In the genomic region with DNA sequence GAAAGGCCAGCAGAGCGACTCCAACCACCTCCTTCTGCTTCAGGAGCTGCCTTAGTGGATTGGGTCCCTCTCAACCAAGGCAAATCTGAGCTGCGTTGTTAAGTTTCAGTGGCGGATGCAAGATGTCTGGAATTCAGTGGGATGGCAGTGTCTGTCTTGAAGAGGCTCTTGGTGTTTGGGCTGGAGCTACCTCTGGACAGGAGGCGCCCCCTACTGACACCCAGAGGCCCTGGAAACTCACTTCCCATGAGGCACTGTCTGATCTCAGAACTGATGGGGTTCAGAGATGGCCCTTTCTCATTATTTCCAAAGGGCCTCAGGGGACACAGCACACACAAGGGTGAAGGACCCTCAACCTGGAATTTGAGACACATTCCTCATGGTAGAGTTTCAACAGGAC, we compare ENCODE assay signal across 9 cellular contexts. TPM values are rescaled to one million over a fixed set of nuclear protein-coding genes. Genes with fewer than 3 reads are reported as not detected.
A peak's percentile ranks its signal among the peaks of the same experiment; 100 is the strongest.
DNase-seq lines count a peak whose midpoint lies in the region; ATAC-seq and TF ChIP-seq lines count a peak whose summit lies in the region.
"Had no signal": no experiment of that assay in that cellular context is flagged by ENCODE, and none has a peak within 500 bp of the region (broad histone marks: within the 10 kb centered on the region; RNA-seq: fewer than 3 reads in every experiment).

No MANE protein-coding gene starts in this region.

- H3K27me3 Mint-ChIP-seq in activated CD4-positive, alpha-beta T cell treated with anti-CD3 and anti-CD28 coated beads, Interleukin-2, amount 10 ng/mL, durations not matched to agents 24 days and 14 days, result peaks cover 5% of the 10 kb centered on the region
- H3K27me3 Mint-ChIP-seq in memory B cell, result peaks cover 7% of the 10 kb centered on the region

- no peaks in the 10 kb centered on the region for H3K9me3 Mint-ChIP-seq in activated CD4-positive, alpha-beta T cell treated with anti-CD3 and anti-CD28 coated beads, Interleukin-2, amount 10 ng/mL, durations not matched to agents 24 days and 14 days
- no peaks in the 10 kb centered on the region for H3K9me3 Mint-ChIP-seq in memory B cell

- no peaks in the 10 kb centered on the region for H3K4me1 Mint-ChIP-seq in activated CD4-positive, alpha-beta T cell treated with anti-CD3 and anti-CD28 coated beads, Interleukin-2, amount 10 ng/mL, durations not matched to agents 24 days and 14 days
- no peaks in the 10 kb centered on the region for H3K4me1 Mint-ChIP-seq in memory B cell

- no peaks in the 10 kb centered on the region for H3K36me3 Mint-ChIP-seq in activated CD4-positive, alpha-beta T cell treated with anti-CD3 and anti-CD28 coated beads, Interleukin-2, amount 10 ng/mL, durations not matched to agents 24 days and 14 days (ENCODE audit: low read depth)
- H3K36me3 Mint-ChIP-seq in memory B cell, result no peaks in the 10 kb centered on the region

- DNase-seq in NCI-H1417 (lab: John Stamatoyannopoulos, UW) (peak; percentile 25 to 68 (median 30)), NCI-H1417 treated with DMSO at 0.1 percent for 48 hours (lab: John Stamatoyannopoulos, UW) (no peak), NCI-H1930 (lab: John Stamatoyannopoulos, UW) (peak; percentile 2 to 19), dorsolateral prefrontal cortex (peak in 9 of 10 donors; percentile 20 to 72 (median 68)), memory B cell (ENCODE audit: low spot score in 2 of 2) (peak; percentile 35 to 37)
- DNase-seq in activated CD4-positive, alpha-beta T cell treated with anti-CD3 and anti-CD28 coated beads, Interleukin-2, amount 10 ng/mL, durations not matched to agents 24 days and 14 days, result peak; percentile 87
- DNase-seq in stimulated activated CD8-positive, alpha-beta memory T cell treated with anti-CD3 and anti-CD28 coated beads, Interleukin-15, amount 100 ng/mL, for 24 hours (ENCODE audit: low read depth), result peak; percentile 14
- no peak for DNase-seq in NK-92 treated with Interleukin-12 subunit alpha and Interleukin-12 subunit beta, amount 100 ng/mL, for 24 hours (lab: John Stamatoyannopoulos, UW)

- H3K27me3 ChIP-seq in dorsolateral prefrontal cortex, result peaks cover 0 to 5% (median 0%) of the 10 kb centered on the region in 45 donors
- H3K27me3 ChIP-seq: BLaER1 treated with 17β-estradiol and CSF1 and Interleukin-3, amounts not matched to agents 10 nM and 100 nM had no signal

- peak in 54 of 56 donors; percentile 17 to 79 (median 61) for TF ChIP-seq CTCF in dorsolateral prefrontal cortex (IDR thresholded peaks at IDR 0.05 in 54 of 56, conservative IDR thresholded peaks at IDR 0.05 in 2 of 56; ENCODE audit: low read depth in 1 of 56, partially characterized antibody in 56 of 56)

- no peak overlapping the region for H3K4me3 Mint-ChIP-seq in activated CD4-positive, alpha-beta T cell treated with anti-CD3 and anti-CD28 coated beads, Interleukin-2, amount 10 ng/mL, durations not matched to agents 24 days and 14 days
- H3K4me3 Mint-ChIP-seq in memory B cell, result no peak overlapping the region

- no peak overlapping the region for H3K4me3 ChIP-seq in dorsolateral prefrontal cortex
- H3K4me3 ChIP-seq: BLaER1 treated with 17β-estradiol and CSF1 and Interleukin-3, amounts not matched to agents 10 nM and 100 nM had no signal

- H3K27ac Mint-ChIP-seq in activated CD4-positive, alpha-beta T cell treated with anti-CD3 and anti-CD28 coated beads, Interleukin-2, amount 10 ng/mL, durations not matched to agents 24 days and 14 days, result no peak overlapping the region
- H3K27ac Mint-ChIP-seq in memory B cell, result no peak overlapping the region

- H3K27ac ChIP-seq in dorsolateral prefrontal cortex, result no peak overlapping the region
- H3K27ac ChIP-seq: BLaER1 treated with 17β-estradiol and CSF1 and Interleukin-3, amounts not matched to agents 10 nM and 100 nM had no signal

- intact Hi-C loops in activated CD4-positive, alpha-beta T cell treated with anti-CD3 and anti-CD28 coated beads, Interleukin-2, amount 10 ng/mL, durations not matched to agents 24 days and 14 days (cut with micrococcal nuclease), result loop anchor here (1.0 to 10.0 kb wide), 4 partner anchors 46 to 290 kb away; a partner anchor contains a TSS
- intact Hi-C loops in dorsolateral prefrontal cortex (cut with DNase I), result loop anchor here in 1 of 2 donors (2.0 kb wide), 2 partner anchors 50 to 280 kb away; no protein-coding TSS in a partner anchor

- peak; percentile 77 for ATAC-seq in memory B cell (ENCODE audit: low read depth)

RNA-seq across cellular contexts. Expression of a gene that starts 6.0 kb away (rescaled TPM):
- not detected in 2 replicates for total RNA-seq in activated CD4-positive, alpha-beta T cell treated with anti-CD3 and anti-CD28 coated beads, Interleukin-2, amount 10 ng/mL, durations not matched to agents 24 days and 14 days
- under 1 TPM in 20 of 120 experiments, not detected in 100; 0.17 to 0.61 (median 0.28) TPM for total RNA-seq in dorsolateral prefrontal cortex

Comparison
In these comparisons a context has a peak if more than half of its experiments do, and no peak if none do; other contexts are left out.
1. DNase-seq: peak in NCI-H1417 (3 of 3), NCI-H1930 (2 of 2), activated CD4-positive, alpha-beta T cell treated with anti-CD3 and anti-CD28 coated beads, Interleukin-2, amount 10 ng/mL, durations not matched to agents 24 days and 14 days (single experiment), dorsolateral prefrontal cortex (9 of 10), memory B cell (2 of 2) and stimulated activated CD8-positive, alpha-beta memory T cell treated with anti-CD3 and anti-CD28 coated beads, Interleukin-15, amount 100 ng/mL, for 24 hours (single experiment); none in NCI-H1417 treated with DMSO at 0.1 percent for 48 hours (single experiment) and NK-92 treated with Interleukin-12 subunit alpha and Interleukin-12 subunit beta, amount 100 ng/mL, for 24 hours (single experiment).